Comparison of ENCODE assay signal across 13 cellular contexts in genomic region chr4:81786770-81787169, GRCh38.
"Had no signal": no experiment of that assay in that cellular context is flagged by ENCODE, and none has a peak within 500 bp of the region (broad histone marks: within the 10 kb centered on the region; RNA-seq: fewer than 3 reads in every experiment).

No MANE protein-coding gene starts in this region.

- H3K4me3 Mint-ChIP-seq: activated naive CD4-positive, alpha-beta T cell treated with anti-CD3 and anti-CD28 coated beads, Interleukin-2, amount 10 ng/mL, durations not matched to agents 7 days and 5 days; naive thymus-derived CD8-positive, alpha-beta T cell; T-cell had no signal

- H3K36me3 Mint-ChIP-seq: activated naive CD4-positive, alpha-beta T cell treated with anti-CD3 and anti-CD28 coated beads, Interleukin-2, amount 10 ng/mL, durations not matched to agents 7 days and 5 days; naive thymus-derived CD8-positive, alpha-beta T cell; T-cell had no signal

- H3K27me3 ChIP-seq: adrenal gland, stomach had no signal

- H3K4me1 Mint-ChIP-seq: activated naive CD4-positive, alpha-beta T cell treated with anti-CD3 and anti-CD28 coated beads, Interleukin-2, amount 10 ng/mL, durations not matched to agents 7 days and 5 days had no signal

- H3K9me3 ChIP-seq: adrenal gland, stomach had no signal

- ATAC-seq: activated CD4-positive, CD25-positive, alpha-beta regulatory T cell treated with anti-CD3 and anti-CD28 coated beads, Interleukin-2, amount 50 U/mL, for 24 hours; esophagus mucosa; left ventricle myocardium superior; naive thymus-derived CD8-positive, alpha-beta T cell; T-cell had no signal

- H3K9me3 Mint-ChIP-seq: activated naive CD4-positive, alpha-beta T cell treated with anti-CD3 and anti-CD28 coated beads, Interleukin-2, amount 10 ng/mL, durations not matched to agents 7 days and 5 days; activated T-helper 2 cell treated with anti-CD3 and anti-CD28 coated beads, Interferon-gamma antibody, Interleukin-2, Interleukin-4, amounts not matched to agents 10 μg/mL and 5 μg/mL and 100 μg/mL, durations not matched to agents 14 hours and 24 hours and 36 hours; naive thymus-derived CD8-positive, alpha-beta T cell; T-cell had no signal

- H3K27ac ChIP-seq: adrenal gland, stomach had no signal

- DNase-seq: activated CD4-positive, alpha-beta T cell treated with anti-CD3 and anti-CD28 coated beads, Interleukin-2, amount 50 U/mL, for 1 hour; activated naive CD4-positive, alpha-beta T cell treated with anti-CD3 and anti-CD28 coated beads, Interleukin-2, amount 10 ng/mL, durations not matched to agents 7 days and 5 days; activated T-cell treated with anti-CD3 and anti-CD28 coated beads for 4 hours; left ventricle myocardium superior; naive thymus-derived CD8-positive, alpha-beta T cell; stimulated activated CD4-positive, alpha-beta T cell treated with anti-CD3 and anti-CD28 coated beads, Interleukin-2, amount 100 ng/mL, for 24 hours; stomach; T-cell; T-helper 9 cell had no signal

- H3K36me3 ChIP-seq: adrenal gland, stomach had no signal

- H3K27ac Mint-ChIP-seq: activated naive CD4-positive, alpha-beta T cell treated with anti-CD3 and anti-CD28 coated beads, Interleukin-2, amount 10 ng/mL, durations not matched to agents 7 days and 5 days; activated T-helper 2 cell treated with anti-CD3 and anti-CD28 coated beads, Interferon-gamma antibody, Interleukin-2, Interleukin-4, amounts not matched to agents 10 μg/mL and 5 μg/mL and 100 μg/mL, durations not matched to agents 14 hours and 24 hours and 36 hours; T-cell had no signal

- H3K4me3 ChIP-seq: adrenal gland, stomach had no signal

- H3K27me3 Mint-ChIP-seq: activated naive CD4-positive, alpha-beta T cell treated with anti-CD3 and anti-CD28 coated beads, Interleukin-2, amount 10 ng/mL, durations not matched to agents 7 days and 5 days; naive thymus-derived CD8-positive, alpha-beta T cell; T-cell had no signal
